In genomic region chr11:75345455-75346224, GRCh38 we compare ENCODE assay signal across 10 cellular contexts. TPM values are rescaled to one million over a fixed set of nuclear protein-coding genes. Genes with fewer than 3 reads are reported as not detected.
A peak's percentile ranks its signal among the peaks of the same experiment; 100 is the strongest.
DNase-seq lines count a peak whose midpoint lies in the region; ATAC-seq, FAIRE-seq and TF ChIP-seq lines count a peak whose summit lies in the region.
"Had no signal": no experiment of that assay in that cellular context is flagged by ENCODE, and none has a peak within 500 bp of the region (broad histone marks: within the 10 kb centered on the region; RNA-seq: fewer than 3 reads in every experiment).

No MANE protein-coding gene starts in this region.

- peaks cover 5% of the 10 kb centered on the region for H3K79me1 ChIP-seq in H1 (ENCODE audit: low read depth, low read length)

- H3K27ac ChIP-seq in MM.1S (ENCODE audit: low read length) (no peak overlapping the region), H1 (ENCODE audit: low read depth, low read length) (no peak overlapping the region)
- H3K27ac ChIP-seq: testis had no signal

- H3K4me3 Mint-ChIP-seq in stimulated activated memory B cell treated with anti-CD40 and anti-IgM and Interleukin-4, amounts not matched to agents 10 μg/mL and 1 μg/mL and 100 μg/mL, for 72 hours = no peak overlapping the region

- H2AK5ac ChIP-seq in H1 (ENCODE audit: low read depth, low read length) = peak overlapping the region; percentile 83; the same call in 1 of the 2 replicates

- no peaks in the 10 kb centered on the region for H3K36me3 ChIP-seq in MM.1S (replicated peaks; ENCODE audit: insufficient read depth, low read length)
- no peaks in the 10 kb centered on the region for H3K36me3 ChIP-seq in H1 (ENCODE audit: control insufficient read depth in 2 of 4, insufficient read depth in 4 of 4, low read length in 3 of 4)

- H3K23ac ChIP-seq in H1 (ENCODE audit: insufficient read length) = no peak overlapping the region

- H3K4me2 ChIP-seq in MM.1S (ENCODE audit: low read depth, low read length) = no peak overlapping the region
- H3K4me2 ChIP-seq in H1 (ENCODE audit: insufficient read depth in 1 of 2, low read depth in 2 of 2, low read length in 2 of 2) = no peak overlapping the region

- TF ChIP-seq RAD21 in H1 (IDR thresholded peaks at IDR 0.05 in 1 of 2, conservative IDR thresholded peaks at IDR 0.05 in 1 of 2; ENCODE audit: low read depth in 2 of 2, low read length in 2 of 2) = no peak

- no peaks in the 10 kb centered on the region for H3K4me1 ChIP-seq in MM.1S (ENCODE audit: low read length)
- H3K4me1 ChIP-seq in H1 (replicated peaks in 1 of 4; ENCODE audit: control insufficient read depth in 3 of 4, insufficient read depth in 4 of 4, low read length in 3 of 4) = peaks cover 16 to 45% (median 27%) of the 10 kb centered on the region in 4 experiments

- H3K27me3 ChIP-seq in MM.1S (replicated peaks; ENCODE audit: insufficient read depth, low read length) (no peaks in the 10 kb centered on the region), H1 (replicated peaks in 1 of 4; ENCODE audit: control insufficient read depth in 3 of 4, extremely low read depth in 1 of 4, insufficient read depth in 3 of 4, low read length in 3 of 4) (peaks cover 0 to 3% (median 2%) of the 10 kb centered on the region in 4 experiments; a peak in 3 of 7 replicates)
- H3K27me3 ChIP-seq: testis had no signal

- FAIRE-seq in GM12891 (lab: Jason Lieb, UNC) (peak; percentile 45), H1 (lab: Jason Lieb, UNC) (no peak)
- FAIRE-seq: TTC549 had no signal

- H3K9me3 Mint-ChIP-seq in stimulated activated memory B cell treated with anti-CD40 and anti-IgM and Interleukin-4, amounts not matched to agents 10 μg/mL and 1 μg/mL and 100 μg/mL, for 72 hours = no peaks in the 10 kb centered on the region

- peak overlapping the region; percentile 1 for H3K27ac Mint-ChIP-seq in stimulated activated memory B cell treated with anti-CD40 and anti-IgM and Interleukin-4, amounts not matched to agents 10 μg/mL and 1 μg/mL and 100 μg/mL, for 72 hours

- H2BK12ac ChIP-seq in H1 (ENCODE audit: low read depth, low read length) = peak overlapping the region; percentile 61; the same call in 1 of the 2 replicates

- WGBS in H1 (ENCODE audit: extremely low coverage in 1 of 2, insufficient coverage in 1 of 2, insufficient read length in 1 of 2, insufficient replicate concordance in 2 of 2, low coverage in 1 of 2, low lambda C conversion rate in 2 of 2, missing lambda C conversion rate in 1 of 2), 2 experiments = 79% methylated on average over 9 of the region's 9 CpGs; no CpG with 5 or more reads in 1 of the 2 experiments

- H3K9me2 ChIP-seq in MM.1S (replicated peaks; ENCODE audit: insufficient read depth, low read length) = no peaks in the 10 kb centered on the region

- POLR2A ChIA-PET in H1 (lab: Charles Lee; ENCODE audit: partially characterized antibody) = interaction anchor here (0.7 to 1.7 kb wide), 4 partner anchors 8 to 31 kb away, joined by 3 to 5 read pairs (median 4); no protein-coding TSS in a partner anchor

- H2BK120ac ChIP-seq in H1 (replicated peaks; ENCODE audit: low read depth, low read length) = no peak overlapping the region

- H3K9ac ChIP-seq in MM.1S (ENCODE audit: low read length) (no peak overlapping the region), H1 (replicated peaks in 1 of 4; ENCODE audit: extremely low read depth in 1 of 4, low read depth in 3 of 4, low read length in 3 of 4) (no peak overlapping the region; a peak in 1 of 7 replicates)

- no peak overlapping the region for H4K8ac ChIP-seq in H1 (ENCODE audit: extremely low read depth, insufficient read depth, low read length)

- peaks cover under 1% of the 10 kb centered on the region; the same call in 1 of the 2 replicates for H3K23me2 ChIP-seq in H1 (ENCODE audit: low read depth, low read length)

- TF ChIP-seq POLR2A in GM12891 (IDR thresholded peaks at IDR 0.05; ENCODE audit: low read depth, low read length) (no peak), H1 (IDR thresholded peaks at IDR 0.05; ENCODE audit: control extremely low read depth in 1 of 2, low read depth in 2 of 2, low read length in 2 of 2) (no peak)

- no peak for TF ChIP-seq EP300 in H1 (IDR thresholded peaks at IDR 0.05; ENCODE audit: borderline replicate concordance in 1 of 2, low read depth in 2 of 2, low read length in 2 of 2)

- no peak overlapping the region for H2AFZ ChIP-seq in MM.1S (ENCODE audit: low read length)
- H2AFZ ChIP-seq in H1 (ENCODE audit: low read length) = no peak overlapping the region

- no peak overlapping the region for H3K4me3 ChIP-seq in MM.1S (ENCODE audit: low read length)
- H3K4me3 ChIP-seq in H1 (ENCODE audit: extremely low read depth in 1 of 4, insufficient read depth in 2 of 4, low read depth in 3 of 4, low read length in 4 of 4) = no peak overlapping the region
- H3K4me3 ChIP-seq: lung, testis had no signal

- H2BK20ac ChIP-seq in H1 (ENCODE audit: low read length) = peak overlapping the region; percentile 77; the same call in 1 of the 2 replicates

- H3F3A ChIP-seq in MM.1S (ENCODE audit: insufficient read depth, low read length) = no peaks in the 10 kb centered on the region

- H3K14ac ChIP-seq in H1 (ENCODE audit: insufficient read length) = no peak overlapping the region

- H3K9me3 ChIP-seq in MM.1S (replicated peaks; ENCODE audit: insufficient read depth, low read length) (no peaks in the 10 kb centered on the region), H1 (ENCODE audit: insufficient read depth in 2 of 2, low read depth in 1 of 2, low read length in 1 of 2) (no peaks in the 10 kb centered on the region)
- H3K9me3 ChIP-seq: testis had no signal

- no peak for DNase-seq in GM12891 (ENCODE audit: insufficient read length, low spot score)
- DNase-seq in MM.1S = peak; percentile 21
- no peak for DNase-seq in H1 (ENCODE audit: low read depth in 1 of 2, low spot score in 2 of 2)
- DNase-seq in NCI-H2107 (lab: John Stamatoyannopoulos, UW) = no peak
- no peak for DNase-seq in SKM-1 treated with dmso at 0.1 percent for 144 hours (lab: John Stamatoyannopoulos, UW; ENCODE audit: unreplicated experiment)
- DNase-seq: testis had no signal

- no peaks in the 10 kb centered on the region for H3K27me3 Mint-ChIP-seq in stimulated activated memory B cell treated with anti-CD40 and anti-IgM and Interleukin-4, amounts not matched to agents 10 μg/mL and 1 μg/mL and 100 μg/mL, for 72 hours

- no peak overlapping the region for H4K5ac ChIP-seq in H1 (ENCODE audit: insufficient read length, low read depth, low read length)

- peak overlapping the region; percentile 80; the same call in 1 of the 2 replicates for H2BK5ac ChIP-seq in H1 (ENCODE audit: low read depth, low read length)

- H3K4me1 Mint-ChIP-seq in stimulated activated memory B cell treated with anti-CD40 and anti-IgM and Interleukin-4, amounts not matched to agents 10 μg/mL and 1 μg/mL and 100 μg/mL, for 72 hours = peaks cover 48% of the 10 kb centered on the region

- H3K56ac ChIP-seq in H1 (replicated peaks; ENCODE audit: insufficient read length, low read depth, low read length) = no peak overlapping the region

- CTCF ChIA-PET in H1 (lab: Charles Lee; ENCODE audit: partially characterized antibody) = interaction anchor here (0.8 to 2.6 kb wide), 6 partner anchors 11 to 100 kb away, joined by 3 to 8 read pairs (median 4); no protein-coding TSS in a partner anchor

- H3K79me2 ChIP-seq in MM.1S (ENCODE audit: low read length) (no peaks in the 10 kb centered on the region), H1 (ENCODE audit: control insufficient read depth in 1 of 2, insufficient read depth in 2 of 2, low read length in 2 of 2) (peaks cover 0 to 3% of the 10 kb centered on the region in 2 experiments; a peak in 1 of 4 replicates)

- H4K20me1 ChIP-seq in MM.1S (ENCODE audit: insufficient read depth, low read length) (no peaks in the 10 kb centered on the region), H1 (replicated peaks in 1 of 2; ENCODE audit: control insufficient read depth in 1 of 2, insufficient read depth in 2 of 2, low read length in 2 of 2) (no peaks in the 10 kb centered on the region)

- H3K18ac ChIP-seq in H1 (ENCODE audit: extremely low read depth, low read length) = peak overlapping the region; percentile 34; the same call in 1 of the 2 replicates

- H3K36me3 Mint-ChIP-seq in stimulated activated memory B cell treated with anti-CD40 and anti-IgM and Interleukin-4, amounts not matched to agents 10 μg/mL and 1 μg/mL and 100 μg/mL, for 72 hours = no peaks in the 10 kb centered on the region

- H4K91ac ChIP-seq in H1 (replicated peaks; ENCODE audit: insufficient read length, low read length) = peak overlapping the region; percentile 12

- no peak overlapping the region for H3K4ac ChIP-seq in H1 (replicated peaks; ENCODE audit: insufficient read length, low read depth, low read length)

- H2BK15ac ChIP-seq in H1 (ENCODE audit: low read length) = 0 out of 2 replicates have a peak overlapping the region, but pooled peaks have one; percentile 46

- TF ChIP-seq CTCF in MM.1S (IDR thresholded peaks at IDR 0.05; ENCODE audit: low read length) = no peak
- TF ChIP-seq CTCF in H1 (IDR thresholded peaks at IDR 0.05; ENCODE audit: control extremely low read depth in 1 of 3, insufficient read depth in 1 of 3, low read depth in 1 of 3, low read length in 3 of 3) = no peak

- ATAC-seq in stimulated activated memory B cell treated with anti-CD40 and anti-IgM and Interleukin-4, amounts not matched to agents 10 μg/mL and 1 μg/mL and 100 μg/mL, for 72 hours = no peak
- no peak for ATAC-seq in activated CD4-positive, CD25-positive, alpha-beta regulatory T cell treated with anti-CD3 and anti-CD28 coated beads, Interleukin-2, amount 50 U/mL, for 24 hours

RNA-seq across cellular contexts. Expression of gene ARRB1, which starts 5.8 kb away (rescaled TPM):
- 1.6 TPM for polyA plus RNA-seq in GM12891 (2012; ENCODE audit: low read depth, missing spikeins)
- total RNA-seq in H1 (2021; fragmentation: NEBNext Ultra II Directional; extraction: Animal tissue kit (Norgen Biotek cat#: 25700)) = 24.1 and 31.8 TPM in 2 replicates
- 9.4 and 12.4 TPM in 2 replicates for polyA plus RNA-seq in H1 (2011; rRNA removed)
- polyA plus RNA-seq in H1 (2011; cell fraction: cytosol; rRNA removed) = 14.0 TPM
- polyA plus RNA-seq in H1 (2011; cell fraction: nucleus; rRNA removed) = 16.7 TPM
- polyA plus RNA-seq in H1 (2012, experiment 1 of 2) = 8.9 to 11.1 TPM (median 10.3 TPM) in 4 replicates
- 7.6 TPM for polyA plus RNA-seq in H1 (2012, experiment 2 of 2)
- polyA plus RNA-seq in H1 (2013, experiment 1 of 2) = 26.6 TPM
- 27.4 TPM for polyA plus RNA-seq in H1 (2013, experiment 2 of 2)
- polyA minus RNA-seq in H1 (2011; rRNA and poly(A)+ RNA removed) = 37.7 and 39.1 TPM in 2 replicates
- 16.1 TPM for polyA minus RNA-seq in H1 (2011; cell fraction: cytosol; rRNA and poly(A)+ RNA removed)
- 27.9 TPM for polyA minus RNA-seq in H1 (2011; cell fraction: nucleus; rRNA and poly(A)+ RNA removed)

RNA-seq across cellular contexts. Expression of gene RPS3, which starts 53.7 kb away (rescaled TPM):
- polyA plus RNA-seq in GM12891 (2012; ENCODE audit: low read depth, missing spikeins) = 5,804 TPM
- total RNA-seq in H1 (2021; fragmentation: NEBNext Ultra II Directional; extraction: Animal tissue kit (Norgen Biotek cat#: 25700)) = 3,813 and 3,882 TPM in 2 replicates
- 4,194 and 5,088 TPM in 2 replicates for polyA plus RNA-seq in H1 (2011; rRNA removed)
- polyA plus RNA-seq in H1 (2011; cell fraction: cytosol; rRNA removed) = 5,780 TPM
- 3,386 TPM for polyA plus RNA-seq in H1 (2011; cell fraction: nucleus; rRNA removed)
- 4,233 to 5,711 TPM (median 5,025 TPM) in 4 replicates for polyA plus RNA-seq in H1 (2012, experiment 1 of 2)
- 24,266 TPM for polyA plus RNA-seq in H1 (2012, experiment 2 of 2)
- 5,747 TPM for polyA plus RNA-seq in H1 (2013, experiment 1 of 2)
- 5,667 TPM for polyA plus RNA-seq in H1 (2013, experiment 2 of 2)
- polyA minus RNA-seq in H1 (2011; rRNA and poly(A)+ RNA removed) = 985 and 1,133 TPM in 2 replicates
- polyA minus RNA-seq in H1 (2011; cell fraction: cytosol; rRNA and poly(A)+ RNA removed) = 694 TPM
- polyA minus RNA-seq in H1 (2011; cell fraction: nucleus; rRNA and poly(A)+ RNA removed) = 657 TPM
